ENCODE assay signal across 2 cellular contexts in the genomic region with DNA sequence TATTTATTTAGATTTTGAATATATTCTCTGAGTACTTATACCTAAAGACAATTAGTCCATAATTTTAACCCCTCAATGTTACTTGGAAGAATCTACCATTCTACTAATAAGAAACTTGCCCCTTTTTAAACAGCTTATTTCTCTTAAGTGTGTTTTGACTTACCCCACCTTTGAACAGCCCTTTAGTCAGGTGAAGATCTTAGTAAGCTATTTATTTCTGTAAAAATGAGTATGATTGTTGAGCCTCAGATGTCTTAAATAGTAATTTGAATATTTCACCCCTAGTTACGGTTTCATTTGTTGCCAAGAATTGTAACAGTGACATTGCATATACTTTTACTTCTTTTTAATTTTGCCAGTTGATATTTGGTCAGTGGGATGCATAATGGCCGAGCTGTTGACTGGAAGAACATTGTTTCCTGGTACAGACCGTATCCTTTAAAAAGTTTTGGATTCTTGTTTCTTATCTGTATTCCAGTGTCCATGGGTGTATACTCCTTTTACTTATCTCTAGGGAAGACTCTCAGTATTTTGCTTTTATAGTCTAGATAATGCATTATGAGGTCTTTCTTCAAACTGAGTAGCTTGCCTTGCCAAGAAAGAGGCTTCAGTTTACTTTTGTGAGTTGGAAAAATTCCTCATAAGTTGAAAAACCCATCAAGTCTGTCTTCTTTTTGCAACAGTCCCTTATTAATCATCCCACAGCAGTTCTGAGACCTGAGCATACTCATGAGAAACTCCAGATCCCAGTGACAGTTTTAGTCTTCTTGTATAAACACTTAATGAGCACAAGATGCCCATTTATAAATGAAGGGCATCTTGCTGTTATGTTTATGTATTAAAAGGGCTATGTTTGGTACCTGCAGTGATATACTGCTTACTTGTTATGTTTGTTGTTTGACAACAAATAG.
TF ChIP-seq lines count a peak whose summit lies in the region.

No MANE protein-coding gene starts in this region.

TF ChIP-seq in SK-N-SH treated with all-trans-retinoic acid at 6 μM for 48 hours, 23 proteins besides CTCF, POLR2A, EP300 and RAD21:
- no peak for TF ChIP-seq ESRRG (CRISPR knock-in tag; IDR thresholded peaks at IDR 0.05)
- peak; percentile 71 for TF ChIP-seq ISL1 (CRISPR knock-in tag; IDR thresholded peaks at IDR 0.05)

TF ChIP-seq in SK-N-SH, 30 proteins besides CTCF, POLR2A, EP300 and RAD21:
- TF ChIP-seq GABPA (IDR thresholded peaks at IDR 0.05; ENCODE audit: low read depth) (no peak), RCOR1 (IDR thresholded peaks at IDR 0.05; ENCODE audit: low read length) (no peak), MXI1 (IDR thresholded peaks at IDR 0.05; ENCODE audit: low read depth, low read length) (no peak), IRF3 (IDR thresholded peaks at IDR 0.05; ENCODE audit: low read depth, low read length) (no peak), ELF1 (IDR thresholded peaks at IDR 0.05) (no peak), NFIC (IDR thresholded peaks at IDR 0.05; ENCODE audit: borderline replicate concordance) (no peak), RFX5 (IDR thresholded peaks at IDR 0.05; ENCODE audit: low read length) (no peak), MEF2A (IDR thresholded peaks at IDR 0.05; ENCODE audit: borderline replicate concordance, low read depth) (no peak), USF1 (IDR thresholded peaks at IDR 0.05; ENCODE audit: borderline replicate concordance, low read depth) (no peak), TEAD4 (IDR thresholded peaks at IDR 0.05; ENCODE audit: borderline replicate concordance, insufficient read depth) (no peak), GATA2 (CRISPR knock-in tag; IDR thresholded peaks at IDR 0.05) (no peak), FOXJ3 (CRISPR knock-in tag; IDR thresholded peaks at IDR 0.05) (no peak), TCF12 (IDR thresholded peaks at IDR 0.05) (no peak; the same call in 1 of the 2 replicates), YY1 (IDR thresholded peaks at IDR 0.05; ENCODE audit: low read depth) (no peak), SMC3 (IDR thresholded peaks at IDR 0.05; ENCODE audit: low read depth, low read length) (no peak), SIN3A (IDR thresholded peaks at IDR 0.05; ENCODE audit: borderline replicate concordance, low read depth, low read length) (no peak), RXRA (IDR thresholded peaks at IDR 0.05; ENCODE audit: borderline replicate concordance, low read depth) (no peak), JUND (IDR thresholded peaks at IDR 0.05) (no peak)
- TF ChIP-seq, protein P1, sequence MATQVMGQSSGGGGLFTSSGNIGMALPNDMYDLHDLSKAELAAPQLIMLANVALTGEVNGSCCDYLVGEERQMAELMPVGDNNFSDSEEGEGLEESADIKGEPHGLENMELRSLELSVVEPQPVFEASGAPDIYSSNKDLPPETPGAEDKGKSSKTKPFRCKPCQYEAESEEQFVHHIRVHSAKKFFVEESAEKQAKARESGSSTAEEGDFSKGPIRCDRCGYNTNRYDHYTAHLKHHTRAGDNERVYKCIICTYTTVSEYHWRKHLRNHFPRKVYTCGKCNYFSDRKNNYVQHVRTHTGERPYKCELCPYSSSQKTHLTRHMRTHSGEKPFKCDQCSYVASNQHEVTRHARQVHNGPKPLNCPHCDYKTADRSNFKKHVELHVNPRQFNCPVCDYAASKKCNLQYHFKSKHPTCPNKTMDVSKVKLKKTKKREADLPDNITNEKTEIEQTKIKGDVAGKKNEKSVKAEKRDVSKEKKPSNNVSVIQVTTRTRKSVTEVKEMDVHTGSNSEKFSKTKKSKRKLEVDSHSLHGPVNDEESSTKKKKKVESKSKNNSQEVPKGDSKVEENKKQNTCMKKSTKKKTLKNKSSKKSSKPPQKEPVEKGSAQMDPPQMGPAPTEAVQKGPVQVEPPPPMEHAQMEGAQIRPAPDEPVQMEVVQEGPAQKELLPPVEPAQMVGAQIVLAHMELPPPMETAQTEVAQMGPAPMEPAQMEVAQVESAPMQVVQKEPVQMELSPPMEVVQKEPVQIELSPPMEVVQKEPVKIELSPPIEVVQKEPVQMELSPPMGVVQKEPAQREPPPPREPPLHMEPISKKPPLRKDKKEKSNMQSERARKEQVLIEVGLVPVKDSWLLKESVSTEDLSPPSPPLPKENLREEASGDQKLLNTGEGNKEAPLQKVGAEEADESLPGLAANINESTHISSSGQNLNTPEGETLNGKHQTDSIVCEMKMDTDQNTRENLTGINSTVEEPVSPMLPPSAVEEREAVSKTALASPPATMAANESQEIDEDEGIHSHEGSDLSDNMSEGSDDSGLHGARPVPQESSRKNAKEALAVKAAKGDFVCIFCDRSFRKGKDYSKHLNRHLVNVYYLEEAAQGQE (IDR thresholded peaks at IDR 0.05; ENCODE audit: low read depth, low read length), result no peak
- TF ChIP-seq, protein P2, sequence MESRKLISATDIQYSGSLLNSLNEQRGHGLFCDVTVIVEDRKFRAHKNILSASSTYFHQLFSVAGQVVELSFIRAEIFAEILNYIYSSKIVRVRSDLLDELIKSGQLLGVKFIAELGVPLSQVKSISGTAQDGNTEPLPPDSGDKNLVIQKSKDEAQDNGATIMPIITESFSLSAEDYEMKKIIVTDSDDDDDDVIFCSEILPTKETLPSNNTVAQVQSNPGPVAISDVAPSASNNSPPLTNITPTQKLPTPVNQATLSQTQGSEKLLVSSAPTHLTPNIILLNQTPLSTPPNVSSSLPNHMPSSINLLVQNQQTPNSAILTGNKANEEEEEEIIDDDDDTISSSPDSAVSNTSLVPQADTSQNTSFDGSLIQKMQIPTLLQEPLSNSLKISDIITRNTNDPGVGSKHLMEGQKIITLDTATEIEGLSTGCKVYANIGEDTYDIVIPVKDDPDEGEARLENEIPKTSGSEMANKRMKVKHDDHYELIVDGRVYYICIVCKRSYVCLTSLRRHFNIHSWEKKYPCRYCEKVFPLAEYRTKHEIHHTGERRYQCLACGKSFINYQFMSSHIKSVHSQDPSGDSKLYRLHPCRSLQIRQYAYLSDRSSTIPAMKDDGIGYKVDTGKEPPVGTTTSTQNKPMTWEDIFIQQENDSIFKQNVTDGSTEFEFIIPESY (IDR thresholded peaks at IDR 0.05; ENCODE audit: borderline replicate concordance, low read depth), result no peak
